18 cellular contexts compared by ENCODE assay signal in genomic region chr5:66612226-66612625, GRCh38.
"Had no signal": no experiment of that assay in that cellular context is flagged by ENCODE, and none has a peak within 500 bp of the region (broad histone marks: within the 10 kb centered on the region; RNA-seq: fewer than 3 reads in every experiment).

No MANE protein-coding gene starts in this region.

- ATAC-seq: esophagus mucosa; left lung; naive thymus-derived CD4-positive, alpha-beta T cell; right lobe of liver; stimulated activated naive CD8-positive, alpha-beta T cell treated with anti-CD3 and anti-CD28 coated beads, Interleukin-15, amount 100 ng/mL, for 72 hours had no signal

- H3K36me3 ChIP-seq: heart right ventricle, left lung, prostate gland, right lobe of liver, transverse colon had no signal

- H2AFZ ChIP-seq: parathyroid adenoma had no signal

- H3K79me2 ChIP-seq: parathyroid adenoma had no signal

- H3K27me3 ChIP-seq: dorsolateral prefrontal cortex, heart right ventricle, left lung, right lobe of liver, testis had no signal

- H3K27ac ChIP-seq: heart right ventricle, left lung, parathyroid adenoma, prostate gland, right lobe of liver, testis, transverse colon had no signal

- H3K4me1 ChIP-seq: parathyroid adenoma, prostate gland, right lobe of liver, testis had no signal

- H3K36me3 Mint-ChIP-seq: stimulated activated naive B cell treated with anti-CD40 and anti-IgM and Interleukin-4, amounts not matched to agents 10 μg/mL and 1 μg/mL and 100 μg/mL, for 72 hours had no signal

- H3K4me3 ChIP-seq: dorsolateral prefrontal cortex, heart right ventricle, left lung, prostate gland, right lobe of liver, testis, transverse colon had no signal

- H3K9me3 ChIP-seq: heart right ventricle, left lung, prostate gland, right lobe of liver, testis, transverse colon had no signal

- DNase-seq: cortex of kidney; dorsolateral prefrontal cortex; effector CD8-positive, alpha-beta T cell; heart right ventricle; left lung; naive thymus-derived CD4-positive, alpha-beta T cell; nephron progenitor cell; right lobe of liver; stimulated activated CD4-positive, alpha-beta T cell treated with anti-CD3 and anti-CD28 coated beads, Interleukin-4, amount 100 ng/mL, for 1 hour; stimulated activated CD8-positive, alpha-beta memory T cell treated with anti-CD3 and anti-CD28 coated beads, Interleukin-4, amount 100 ng/mL, for 48 hours; stimulated activated naive B cell treated with anti-CD40 and anti-IgM and Interleukin-4, amounts not matched to agents 10 μg/mL and 1 μg/mL and 100 μg/mL, for 72 hours; stimulated activated naive CD8-positive, alpha-beta T cell treated with anti-CD3 and anti-CD28 coated beads, Interleukin-15, amount 100 ng/mL, for 72 hours; testis; transverse colon had no signal

- H3K4me3 Mint-ChIP-seq: nephron progenitor cell; stimulated activated naive B cell treated with anti-CD40 and anti-IgM and Interleukin-4, amounts not matched to agents 10 μg/mL and 1 μg/mL and 100 μg/mL, for 72 hours; stimulated activated naive CD8-positive, alpha-beta T cell treated with anti-CD3 and anti-CD28 coated beads, Interleukin-15, amount 100 ng/mL, for 72 hours had no signal

- FAIRE-seq: frontal cortex had no signal

- H3K9me3 Mint-ChIP-seq: naive thymus-derived CD4-positive, alpha-beta T cell; nephron progenitor cell; stimulated activated naive B cell treated with anti-CD40 and anti-IgM and Interleukin-4, amounts not matched to agents 10 μg/mL and 1 μg/mL and 100 μg/mL, for 72 hours; stimulated activated naive CD8-positive, alpha-beta T cell treated with anti-CD3 and anti-CD28 coated beads, Interleukin-15, amount 100 ng/mL, for 72 hours had no signal

- H3K27ac Mint-ChIP-seq: naive thymus-derived CD4-positive, alpha-beta T cell; nephron progenitor cell; stimulated activated naive B cell treated with anti-CD40 and anti-IgM and Interleukin-4, amounts not matched to agents 10 μg/mL and 1 μg/mL and 100 μg/mL, for 72 hours; stimulated activated naive CD8-positive, alpha-beta T cell treated with anti-CD3 and anti-CD28 coated beads, Interleukin-15, amount 100 ng/mL, for 72 hours had no signal

- H3K9ac ChIP-seq: parathyroid adenoma had no signal
